15 cellular contexts compared by ENCODE assay signal in genomic region chr3:59812778-59813558, GRCh38.
DNase-seq lines count a peak whose midpoint lies in the region; ATAC-seq and TF ChIP-seq lines count a peak whose summit lies in the region.
"Had no signal": no experiment of that assay in that cellular context is flagged by ENCODE, and none has a peak within 500 bp of the region (broad histone marks: within the 10 kb centered on the region; RNA-seq: fewer than 3 reads in every experiment).

No MANE protein-coding gene starts in this region.

- H3K4me3 ChIP-seq in HUES6 (ENCODE audit: low read depth, low read length) (no peak overlapping the region), cardiac fibroblast (replicated peaks in 1 of 2; ENCODE audit: low read depth in 2 of 2, low read length in 2 of 2) (no peak overlapping the region)
- H3K4me3 ChIP-seq: lung, SJCRH30 had no signal

- DNase-seq in D341Med (ENCODE audit: low spot score) (peak; percentile 53), cardiac fibroblast (ENCODE audit: low read depth in 2 of 2) (peak; percentile 16 to 22), iPS-NIHi7 (ENCODE audit: extremely low spot score) (peak; percentile 38), left lobe of liver (ENCODE audit: low spot score) (no peak)
- no peak for DNase-seq in activated CD4-positive, CD25-positive, alpha-beta regulatory T cell treated with anti-CD3 and anti-CD28 coated beads, Interleukin-2, amount 50 U/mL, for 72 hours
- DNase-seq: activated CD4-positive, alpha-beta T cell treated with anti-CD3 and anti-CD28 coated beads, Interleukin-2, amount 50 U/mL, for 4 hours; activated naive CD8-positive, alpha-beta T cell treated with anti-CD3 and anti-CD28 coated beads, Interleukin-2, amount 50 U/mL, for 24 hours; activated T-cell treated with anti-CD3 and anti-CD28 coated beads, Interleukin-2, amount 50 U/mL, for 48 hours; COR-L47; cortex of kidney; SJCRH30 had no signal

- no peaks in the 10 kb centered on the region for H3K27me3 ChIP-seq in HUES6 (ENCODE audit: control insufficient read depth, insufficient read depth, low read length)
- H3K27me3 ChIP-seq: SJCRH30 had no signal

- no peaks in the 10 kb centered on the region for H3K36me3 ChIP-seq in HUES6 (ENCODE audit: control insufficient read depth, insufficient read depth, low read length)
- H3K36me3 ChIP-seq: SJCRH30 had no signal

- no peak overlapping the region for H3K9ac ChIP-seq in HUES6 (ENCODE audit: low read length)

- H3K9me3 ChIP-seq in HUES6 (ENCODE audit: control insufficient read depth, insufficient read depth, low read depth, low read length), result no peaks in the 10 kb centered on the region; the same call in 1 of the 2 replicates
- H3K9me3 ChIP-seq: SJCRH30 had no signal

- peak overlapping the region; percentile 44; the same call in 1 of the 2 replicates for H3K27ac ChIP-seq in HUES6 (ENCODE audit: low read depth, low read length)
- H3K27ac ChIP-seq: SJCRH30 had no signal

- no peak for ATAC-seq in HG02852 (IDR thresholded peaks at IDR 0.05; ENCODE audit: unreplicated experiment)
- ATAC-seq in HG03442 (IDR thresholded peaks at IDR 0.05; ENCODE audit: unreplicated experiment), result no peak
- ATAC-seq in left lobe of liver, result no peak
- ATAC-seq: activated naive CD8-positive, alpha-beta T cell treated with anti-CD3 and anti-CD28 coated beads, Interleukin-2, amount 50 U/mL, for 24 hours had no signal

- peaks cover 42% of the 10 kb centered on the region for H3K4me1 ChIP-seq in HUES6 (ENCODE audit: control insufficient read depth, insufficient read depth, low read length)
- H3K4me1 ChIP-seq: SJCRH30 had no signal

- TF ChIP-seq CTCF in cardiac fibroblast (IDR thresholded peaks at IDR 0.05; ENCODE audit: low read depth, low read length), result no peak

Comparison
In these comparisons a context has a peak if more than half of its experiments do, and no peak if none do; other contexts are left out.
1. DNase-seq: peak in D341Med (single experiment), cardiac fibroblast (2 of 2) and iPS-NIHi7 (single experiment); none in activated CD4-positive, CD25-positive, alpha-beta regulatory T cell treated with anti-CD3 and anti-CD28 coated beads, Interleukin-2, amount 50 U/mL, for 72 hours (single experiment) and left lobe of liver (single experiment).